1 cellular context compared by ENCODE assay signal in the genomic region with DNA sequence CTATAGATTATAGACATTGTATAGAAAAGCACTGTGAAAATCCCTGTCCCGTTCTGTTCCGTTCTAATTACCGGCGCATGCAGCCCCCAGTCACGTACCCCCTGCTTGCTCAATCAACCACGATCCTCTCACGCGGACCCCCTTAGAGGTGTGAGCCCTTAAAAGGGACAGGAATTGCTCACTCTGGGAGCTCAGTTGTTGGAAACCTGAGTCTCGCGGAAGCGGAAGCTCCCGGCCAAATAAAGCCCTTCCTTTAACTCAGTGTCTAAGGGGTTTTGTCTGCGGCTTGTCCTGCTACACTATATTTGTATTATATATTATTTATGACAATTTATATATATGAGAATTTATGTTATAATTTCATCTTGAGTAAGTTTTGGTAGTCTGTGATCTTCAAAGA.
TF ChIP-seq lines count a peak whose summit lies in the region.

No MANE protein-coding gene starts in this region.

TF ChIP-seq in WTC11, 78 proteins besides CTCF, POLR2A, EP300 and RAD21 (continued from another document):
- TF ChIP-seq, protein P1, sequence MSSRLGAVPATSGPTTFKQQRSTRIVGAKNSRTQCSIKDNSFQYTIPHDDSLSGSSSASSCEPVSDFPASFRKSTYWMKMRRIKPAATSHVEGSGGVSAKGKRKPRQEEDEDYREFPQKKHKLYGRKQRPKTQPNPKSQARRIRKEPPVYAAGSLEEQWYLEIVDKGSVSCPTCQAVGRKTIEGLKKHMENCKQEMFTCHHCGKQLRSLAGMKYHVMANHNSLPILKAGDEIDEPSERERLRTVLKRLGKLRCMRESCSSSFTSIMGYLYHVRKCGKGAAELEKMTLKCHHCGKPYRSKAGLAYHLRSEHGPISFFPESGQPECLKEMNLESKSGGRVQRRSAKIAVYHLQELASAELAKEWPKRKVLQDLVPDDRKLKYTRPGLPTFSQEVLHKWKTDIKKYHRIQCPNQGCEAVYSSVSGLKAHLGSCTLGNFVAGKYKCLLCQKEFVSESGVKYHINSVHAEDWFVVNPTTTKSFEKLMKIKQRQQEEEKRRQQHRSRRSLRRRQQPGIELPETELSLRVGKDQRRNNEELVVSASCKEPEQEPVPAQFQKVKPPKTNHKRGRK (CRISPR knock-in tag; IDR thresholded peaks at IDR 0.05; ENCODE audit: borderline replicate concordance): no peak
- TF ChIP-seq, protein P2, sequence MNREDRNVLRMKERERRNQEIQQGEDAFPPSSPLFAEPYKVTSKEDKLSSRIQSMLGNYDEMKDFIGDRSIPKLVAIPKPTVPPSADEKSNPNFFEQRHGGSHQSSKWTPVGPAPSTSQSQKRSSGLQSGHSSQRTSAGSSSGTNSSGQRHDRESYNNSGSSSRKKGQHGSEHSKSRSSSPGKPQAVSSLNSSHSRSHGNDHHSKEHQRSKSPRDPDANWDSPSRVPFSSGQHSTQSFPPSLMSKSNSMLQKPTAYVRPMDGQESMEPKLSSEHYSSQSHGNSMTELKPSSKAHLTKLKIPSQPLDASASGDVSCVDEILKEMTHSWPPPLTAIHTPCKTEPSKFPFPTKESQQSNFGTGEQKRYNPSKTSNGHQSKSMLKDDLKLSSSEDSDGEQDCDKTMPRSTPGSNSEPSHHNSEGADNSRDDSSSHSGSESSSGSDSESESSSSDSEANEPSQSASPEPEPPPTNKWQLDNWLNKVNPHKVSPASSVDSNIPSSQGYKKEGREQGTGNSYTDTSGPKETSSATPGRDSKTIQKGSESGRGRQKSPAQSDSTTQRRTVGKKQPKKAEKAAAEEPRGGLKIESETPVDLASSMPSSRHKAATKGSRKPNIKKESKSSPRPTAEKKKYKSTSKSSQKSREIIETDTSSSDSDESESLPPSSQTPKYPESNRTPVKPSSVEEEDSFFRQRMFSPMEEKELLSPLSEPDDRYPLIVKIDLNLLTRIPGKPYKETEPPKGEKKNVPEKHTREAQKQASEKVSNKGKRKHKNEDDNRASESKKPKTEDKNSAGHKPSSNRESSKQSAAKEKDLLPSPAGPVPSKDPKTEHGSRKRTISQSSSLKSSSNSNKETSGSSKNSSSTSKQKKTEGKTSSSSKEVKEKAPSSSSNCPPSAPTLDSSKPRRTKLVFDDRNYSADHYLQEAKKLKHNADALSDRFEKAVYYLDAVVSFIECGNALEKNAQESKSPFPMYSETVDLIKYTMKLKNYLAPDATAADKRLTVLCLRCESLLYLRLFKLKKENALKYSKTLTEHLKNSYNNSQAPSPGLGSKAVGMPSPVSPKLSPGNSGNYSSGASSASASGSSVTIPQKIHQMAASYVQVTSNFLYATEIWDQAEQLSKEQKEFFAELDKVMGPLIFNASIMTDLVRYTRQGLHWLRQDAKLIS (CRISPR knock-in tag; IDR thresholded peaks at IDR 0.05; ENCODE audit: borderline replicate concordance): no peak
- TF ChIP-seq CBFB (CRISPR knock-in tag; IDR thresholded peaks at IDR 0.05; ENCODE audit: low read depth) (no peak), HMGA2 (CRISPR knock-in tag; IDR thresholded peaks at IDR 0.05) (no peak)
- TF ChIP-seq, protein P3, sequence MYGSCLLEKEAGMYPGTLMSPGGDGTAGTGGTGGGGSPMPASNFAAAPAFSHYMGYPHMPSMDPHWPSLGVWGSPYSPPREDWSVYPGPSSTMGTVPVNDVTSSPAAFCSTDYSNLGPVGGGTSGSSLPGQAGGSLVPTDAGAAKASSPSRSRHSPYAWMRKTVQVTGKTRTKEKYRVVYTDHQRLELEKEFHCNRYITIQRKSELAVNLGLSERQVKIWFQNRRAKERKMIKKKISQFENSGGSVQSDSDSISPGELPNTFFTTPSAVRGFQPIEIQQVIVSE (CRISPR knock-in tag; IDR thresholded peaks at IDR 0.05; ENCODE audit: borderline replicate concordance): no peak
- TF ChIP-seq, protein P4, sequence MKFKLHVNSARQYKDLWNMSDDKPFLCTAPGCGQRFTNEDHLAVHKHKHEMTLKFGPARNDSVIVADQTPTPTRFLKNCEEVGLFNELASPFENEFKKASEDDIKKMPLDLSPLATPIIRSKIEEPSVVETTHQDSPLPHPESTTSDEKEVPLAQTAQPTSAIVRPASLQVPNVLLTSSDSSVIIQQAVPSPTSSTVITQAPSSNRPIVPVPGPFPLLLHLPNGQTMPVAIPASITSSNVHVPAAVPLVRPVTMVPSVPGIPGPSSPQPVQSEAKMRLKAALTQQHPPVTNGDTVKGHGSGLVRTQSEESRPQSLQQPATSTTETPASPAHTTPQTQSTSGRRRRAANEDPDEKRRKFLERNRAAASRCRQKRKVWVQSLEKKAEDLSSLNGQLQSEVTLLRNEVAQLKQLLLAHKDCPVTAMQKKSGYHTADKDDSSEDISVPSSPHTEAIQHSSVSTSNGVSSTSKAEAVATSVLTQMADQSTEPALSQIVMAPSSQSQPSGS (CRISPR knock-in tag; IDR thresholded peaks at IDR 0.05; ENCODE audit: borderline replicate concordance, low read depth): no peak
